ENCODE assay signal across 8 cellular contexts in genomic region chr14:49769581-49770211, GRCh38. TPM values are rescaled to one million over a fixed set of nuclear protein-coding genes. Genes with fewer than 3 reads are reported as not detected.
DNase-seq lines count a peak whose midpoint lies in the region; ATAC-seq and TF ChIP-seq lines count a peak whose summit lies in the region.

No MANE protein-coding gene starts in this region.

- H3K9ac ChIP-seq in adipocyte (ENCODE audit: low read length) (peak overlapping the region; percentile 99), liver (ENCODE audit: low read depth in 1 of 2, low read length in 2 of 2) (peak overlapping the region; percentile 98 to 99)

- H3K27ac ChIP-seq in cardiac muscle cell = peak overlapping the region; percentile 97
- H3K27ac ChIP-seq in liver (ENCODE audit: low read depth in 1 of 2, low read length in 2 of 2) = peak overlapping the region; percentile 98 to 99
- H3K27ac ChIP-seq in transverse colon = peak overlapping the region; percentile 98 to 100 (median 99)

- WGBS in liver = 30% methylated on average over 15 of the region's 15 CpGs
- 18 to 30% methylated on average over 6 to 15 of the region's 15 CpGs for WGBS in transverse colon (ENCODE audit: low coverage in 1 of 2), 2 donors

- in situ Hi-C loops in transverse colon (cut with MboI; ENCODE audit: low pct_ligation_motif_present in 1 of 4, low pct_unique_long_range_greater_than_20kb in 1 of 4, low sequenced_read_pairs in 3 of 4) = loop anchor here in 3 of 4 donors (10.0 to 25.0 kb wide), 2 partner anchors 132 to 135 kb away; partner anchors contain the start of gene DNAAF2 (in 3 of the 3)

- intact Hi-C loops in cardiac septum (cut with DNase I) = loop anchor here (2.0 kb wide), 2 partner anchors 77 to 135 kb away; partner anchors contain the start of genes DNAAF2 and KLHDC1
- intact Hi-C loops in transverse colon (cut with DNase I; ENCODE audit: low total_unique reads) = no loop called here

- H3K4me1 ChIP-seq in cardiac muscle cell (ENCODE audit: low read depth) (peaks cover 20% of the 10 kb centered on the region), adipocyte (ENCODE audit: control insufficient read depth, insufficient read depth, low read length) (peaks cover 28% of the 10 kb centered on the region), liver (ENCODE audit: control insufficient read depth in 4 of 4, insufficient read depth in 4 of 4, low read length in 3 of 4) (peaks cover 4 to 43% (median 20%) of the 10 kb centered on the region in 4 donors), transverse colon (peaks cover 22 to 39% (median 38%) of the 10 kb centered on the region in 4 donors)

- TF ChIP-seq EP300 in transverse colon (IDR thresholded peaks at IDR 0.05; ENCODE audit: low read depth) = no peak

- H3K9me3 ChIP-seq in cardiac muscle cell (ENCODE audit: low read depth) = no peaks in the 10 kb centered on the region
- no peaks in the 10 kb centered on the region for H3K9me3 ChIP-seq in adipocyte (ENCODE audit: control insufficient read depth, low read length)
- H3K9me3 ChIP-seq in liver (ENCODE audit: control insufficient read depth in 4 of 4, low read length in 3 of 4) = no peaks in the 10 kb centered on the region
- no peaks in the 10 kb centered on the region for H3K9me3 ChIP-seq in transverse colon

- no peak for TF ChIP-seq POLR2A in transverse colon (IDR thresholded peaks at IDR 0.05)

- H3K27me3 ChIP-seq in cardiac muscle cell (no peaks in the 10 kb centered on the region), adipocyte (replicated peaks; ENCODE audit: control insufficient read depth, insufficient read depth, low read length) (no peaks in the 10 kb centered on the region), liver (ENCODE audit: control insufficient read depth in 4 of 4, insufficient read depth in 4 of 4, low read length in 3 of 4) (no peaks in the 10 kb centered on the region), transverse colon (no peaks in the 10 kb centered on the region)

- ATAC-seq in GM21423 (IDR thresholded peaks at IDR 0.05; ENCODE audit: unreplicated experiment) = no peak

- no peak for DNase-seq in cardiac muscle cell (ENCODE audit: low read depth in 1 of 2, low spot score in 1 of 2)
- no peak for DNase-seq in cardiac septum (ENCODE audit: low spot score)
- peak; percentile 17 for DNase-seq in adipocyte (ENCODE audit: low read depth)
- peak; percentile 18 for DNase-seq in transverse colon
- no peak for DNase-seq in NCI-H774 (lab: John Stamatoyannopoulos, UW)
- DNase-seq in COLO668 (lab: John Stamatoyannopoulos, UW; ENCODE audit: unreplicated experiment) = no peak

- H3K4me3 ChIP-seq in cardiac muscle cell (peak overlapping the region; percentile 83), adipocyte (ENCODE audit: low read length) (peak overlapping the region; percentile 92), liver (ENCODE audit: low read depth in 1 of 3, low read length in 3 of 3) (peak overlapping the region; percentile 89 to 95 (median 95)), transverse colon (peak overlapping the region in 3 of 4 donors; percentile 84 to 99 (median 96))

- TF ChIP-seq RAD21 in liver (IDR thresholded peaks at IDR 0.05) = no peak

- TF ChIP-seq CTCF in cardiac muscle cell (IDR thresholded peaks at IDR 0.05; ENCODE audit: low read depth, low read length) (no peak), liver (IDR thresholded peaks at IDR 0.05; ENCODE audit: low read depth, low read length, missing input control) (no peak), transverse colon (IDR thresholded peaks at IDR 0.05) (no peak)

- H3K36me3 ChIP-seq in cardiac muscle cell = peaks cover 20% of the 10 kb centered on the region
- H3K36me3 ChIP-seq in adipocyte (ENCODE audit: control insufficient read depth, insufficient read depth, low read length, severe bottlenecking) = peaks cover 23% of the 10 kb centered on the region
- H3K36me3 ChIP-seq in liver (ENCODE audit: control insufficient read depth in 4 of 4, insufficient read depth in 3 of 4, low read depth in 1 of 4, low read length in 3 of 4) = peaks cover 1 to 9% (median 4%) of the 10 kb centered on the region in 4 donors
- peaks cover 0 to 19% (median 5%) of the 10 kb centered on the region in 4 donors for H3K36me3 ChIP-seq in transverse colon

TF ChIP-seq in liver, 16 proteins besides CTCF, POLR2A, EP300 and RAD21:
- no peak for TF ChIP-seq ZBTB33 (IDR thresholded peaks at IDR 0.05)
- TF ChIP-seq YY1 (IDR thresholded peaks at IDR 0.05) = peak; percentile 61

RNA-seq across cellular contexts. Expression of gene KLHDC2, which starts 1.7 kb away (rescaled TPM):
- total RNA-seq in cardiac muscle cell (83.7 and 94.5 TPM in 2 replicates), cardiac septum (77.2 TPM), liver (10 to 100 TPM; 88.9 to 89.0 TPM), transverse colon (100 to 1,000 TPM in 3 of 4 donors, 10 to 100 TPM in 1; 88.6 to 113 (median 109) TPM)
- polyA plus RNA-seq in cardiac muscle cell (192 and 236 TPM in 2 replicates), liver (10 to 100 TPM; 41.1 to 99.0 TPM)

Comparison
In these comparisons a context has a peak if more than half of its experiments do, and no peak if none do; other contexts are left out.
1. DNase-seq: peak in adipocyte (single experiment) and transverse colon (single experiment); none in cardiac muscle cell (0 of 2), cardiac septum (single experiment), NCI-H774 (single experiment) and COLO668 (single experiment).
2. Peak in every context shown above with its lines, with median percentiles within 50 percentile points of each other: H3K27ac ChIP-seq and H3K4me3 ChIP-seq.